Comparison of ENCODE assay signal across 24 cellular contexts in the genomic region with DNA sequence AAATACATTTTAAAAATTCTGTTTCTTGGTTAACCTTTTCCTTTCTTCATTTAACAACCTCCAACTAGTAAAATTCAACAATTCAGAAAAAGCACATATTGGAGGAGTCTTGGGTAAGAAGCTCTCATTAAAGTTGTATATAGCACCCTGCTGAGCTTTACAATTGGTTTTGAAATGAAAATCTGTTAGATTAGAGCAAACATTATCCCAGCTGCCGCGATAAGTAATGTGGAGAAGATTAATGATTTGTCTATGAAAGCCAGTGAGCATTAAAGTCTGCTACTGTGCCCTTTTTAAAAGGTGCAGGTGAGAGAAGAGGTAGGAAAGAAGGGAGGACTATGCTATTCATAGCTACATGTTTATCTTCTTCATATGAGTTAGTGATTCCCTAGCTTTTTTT.
DNase-seq lines count a peak whose midpoint lies in the region; ATAC-seq, FAIRE-seq and TF ChIP-seq lines count a peak whose summit lies in the region.
"Had no signal": no experiment of that assay in that cellular context is flagged by ENCODE, and none has a peak within 500 bp of the region (broad histone marks: within the 10 kb centered on the region; RNA-seq: fewer than 3 reads in every experiment).

No MANE protein-coding gene starts in this region.

- H3K4me1 ChIP-seq in HEK293 (ENCODE audit: control insufficient read depth, insufficient read depth, low read length) (peaks cover 19% of the 10 kb centered on the region), mammary epithelial cell (ENCODE audit: insufficient read depth, low read length) (no peaks in the 10 kb centered on the region), mucosa of descending colon (ENCODE audit: low read depth) (peaks cover 15% of the 10 kb centered on the region)
- H3K4me1 ChIP-seq: uterus had no signal

- H3K9ac ChIP-seq in mammary epithelial cell (ENCODE audit: insufficient read depth, low read length) = no peak overlapping the region

- no peak overlapping the region for H3K4me2 ChIP-seq in mammary epithelial cell (ENCODE audit: insufficient read depth, low read depth, low read length)

- no peak for TF ChIP-seq CTCF in HEK293 (tag by site-specific recombination; IDR thresholded peaks at IDR 0.05)
- no peak for TF ChIP-seq CTCF in mammary epithelial cell (conservative IDR thresholded peaks at IDR 0.05 in 1 of 2, IDR thresholded peaks at IDR 0.05 in 1 of 2; ENCODE audit: extremely low read depth in 1 of 2, insufficient read depth in 1 of 2, low read depth in 1 of 2, low read length in 2 of 2)
- no peak for TF ChIP-seq CTCF in mucosa of descending colon (IDR thresholded peaks at IDR 0.05)

- POLR2A ChIA-PET in HEK293 (lab: Yijun Ruan, JAX) = no interaction called here

- H2AFZ ChIP-seq in mammary epithelial cell (ENCODE audit: low read depth, low read length) = no peak overlapping the region

- CTCF ChIA-PET in HEK293 (lab: Yijun Ruan, JAX) (interaction anchor here (1.0 to 2.1 kb wide), 3 partner anchors 13 to 473 kb away, joined by 4 to 9 read pairs (median 5); no protein-coding TSS in a partner anchor), mammary epithelial cell (lab: Charles Lee; ENCODE audit: low non-redundant PET) (no interaction called here)

- H3K79me2 ChIP-seq in mammary epithelial cell (ENCODE audit: insufficient read depth, low read length) = peaks cover 78% of the 10 kb centered on the region

- no peak for ATAC-seq in mucosa of descending colon
- ATAC-seq: activated T-cell treated with anti-CD3 and anti-CD28 coated beads, Interleukin-2, amount 50 U/mL, for 4 hours; HepG2; left ventricle myocardium superior; natural killer cell treated with Interleukin-12 subunit alpha and Interleukin-12 subunit beta and Interleukin-15 and Interleukin-18, amount 100 ng/mL, for 72 hours; stimulated activated naive CD8-positive, alpha-beta T cell treated with anti-CD3 and anti-CD28 coated beads, Interleukin-15, amount 100 ng/mL, for 72 hours had no signal

- H4K20me1 ChIP-seq in mammary epithelial cell (ENCODE audit: insufficient read depth, low read length) = no peaks in the 10 kb centered on the region

- FAIRE-seq in islet of Langerhans (lab: Jason Lieb, UNC) = peak; percentile 13
- FAIRE-seq: D721Med, H1, HepG2 had no signal

- H3K9me3 ChIP-seq in HEK293 (ENCODE audit: control insufficient read depth, insufficient read depth, low read depth, low read length) (no peaks in the 10 kb centered on the region; the same call in 1 of the 2 replicates), mammary epithelial cell (replicated peaks; ENCODE audit: insufficient read depth, low read length) (no peaks in the 10 kb centered on the region), mucosa of descending colon (peaks cover 7% of the 10 kb centered on the region)
- H3K9me3 ChIP-seq: adrenal gland, body of pancreas, Peyer's patch, uterus had no signal

- intact Hi-C loops in mammary epithelial cell (cut with micrococcal nuclease) (no loop called here), mucosa of descending colon (cut with DNase I, micrococcal nuclease) (no loop called here)

- dilution Hi-C loops in mammary epithelial cell (cut with HindIII; ENCODE audit: low sequenced_read_pairs) = no loop called here

- H3K27ac ChIP-seq in HEK293 (ENCODE audit: extremely low read depth, low read depth, low read length) (no peak overlapping the region), mammary epithelial cell (ENCODE audit: insufficient read depth, low read depth, low read length) (no peak overlapping the region)
- H3K27ac ChIP-seq: adrenal gland, body of pancreas, Peyer's patch, uterus, WERI-Rb-1 had no signal

- no TSS peak for BruUV-seq in mammary epithelial cell (replicated peaks; lab: Mats Ljungman, UMichigan)

- H3K27me3 ChIP-seq in mammary epithelial cell (ENCODE audit: insufficient read depth, low read length) = no peaks in the 10 kb centered on the region
- H3K27me3 ChIP-seq: adrenal gland, body of pancreas, Peyer's patch, uterus had no signal

- H3K4me3 ChIP-seq in HEK293 (ENCODE audit: low read depth, low read length) (no peak overlapping the region), mammary epithelial cell (replicated peaks in 1 of 3; ENCODE audit: insufficient read depth in 1 of 3, low read depth in 2 of 3, low read length in 3 of 3) (no peak overlapping the region), mucosa of descending colon (no peak overlapping the region)
- H3K4me3 ChIP-seq: adrenal gland, body of pancreas, Peyer's patch, uterus had no signal

- no peaks in the 10 kb centered on the region for H3K36me3 ChIP-seq in HEK293 (ENCODE audit: control insufficient read depth in 2 of 2, insufficient read depth in 1 of 2, low read length in 2 of 2)
- no peaks in the 10 kb centered on the region for H3K36me3 ChIP-seq in mammary epithelial cell (ENCODE audit: insufficient read depth, low read length)
- H3K36me3 ChIP-seq in mucosa of descending colon (ENCODE audit: low read depth) = no peaks in the 10 kb centered on the region
- H3K36me3 ChIP-seq: adrenal gland, Peyer's patch, uterus, WERI-Rb-1 had no signal

- peak; percentile 100 for DNase-seq in NCI-H146 treated with DMSO at 0.1 percent for 48 hours (lab: John Stamatoyannopoulos, UW; ENCODE audit: unreplicated experiment)
- DNase-seq in NCI-H748 (lab: John Stamatoyannopoulos, UW; ENCODE audit: unreplicated experiment) = peak; percentile 93
- no peak for DNase-seq in mammary epithelial cell
- DNase-seq in cortex of kidney (lab: John Stamatoyannopoulos, UW) = no peak
- DNase-seq in mucosa of descending colon = no peak
- DNase-seq: activated CD4-positive, alpha-beta T cell treated with anti-CD3 and anti-CD28 coated beads, Interleukin-2, amount 10 ng/mL, durations not matched to agents 24 days and 14 days; activated T-cell treated with anti-CD3 and anti-CD28 coated beads, Interleukin-2, amount 50 U/mL, for 4 hours; adrenal gland; body of pancreas; islet precursor cell; Karpas-422; left ventricle myocardium superior; Peyer's patch; stimulated activated naive CD8-positive, alpha-beta T cell treated with anti-CD3 and anti-CD28 coated beads, Interleukin-15, amount 100 ng/mL, for 72 hours; SW 1271; T-helper 9 cell; uterus; WERI-Rb-1 had no signal

- WGBS in mammary epithelial cell (ENCODE audit: low coverage, missing lambda C conversion rate) = 97% methylated on average over 2 of the region's 2 CpGs

- in situ Hi-C loops in mammary epithelial cell (cut with MboI; ENCODE audit: low sequenced_read_pairs in 2 of 2) = no loop called here

TF ChIP-seq in HEK293, 187 proteins besides CTCF, POLR2A, EP300 and RAD21:
- no peak for TF ChIP-seq ZNF335 (tag by site-specific recombination; conservative IDR thresholded peaks at IDR 0.05)
- TF ChIP-seq ZNF521 (tag by site-specific recombination; IDR thresholded peaks at IDR 0.05) = no peak
- no peak for TF ChIP-seq ZNF404 (tag by site-specific recombination; IDR thresholded peaks at IDR 0.05)
- TF ChIP-seq ZNF843 (tag by site-specific recombination; IDR thresholded peaks at IDR 0.05) = 0 out of 2 replicates have a peak, but pooled peaks have one; percentile 23
- TF ChIP-seq ZNF311 (tag by site-specific recombination; IDR thresholded peaks at IDR 0.05; ENCODE audit: borderline replicate concordance) = no peak
- peak; percentile 42; the same call in 1 of the 2 replicates for TF ChIP-seq OSR2 (tag by site-specific recombination; IDR thresholded peaks at IDR 0.05)
- TF ChIP-seq, protein P1, sequence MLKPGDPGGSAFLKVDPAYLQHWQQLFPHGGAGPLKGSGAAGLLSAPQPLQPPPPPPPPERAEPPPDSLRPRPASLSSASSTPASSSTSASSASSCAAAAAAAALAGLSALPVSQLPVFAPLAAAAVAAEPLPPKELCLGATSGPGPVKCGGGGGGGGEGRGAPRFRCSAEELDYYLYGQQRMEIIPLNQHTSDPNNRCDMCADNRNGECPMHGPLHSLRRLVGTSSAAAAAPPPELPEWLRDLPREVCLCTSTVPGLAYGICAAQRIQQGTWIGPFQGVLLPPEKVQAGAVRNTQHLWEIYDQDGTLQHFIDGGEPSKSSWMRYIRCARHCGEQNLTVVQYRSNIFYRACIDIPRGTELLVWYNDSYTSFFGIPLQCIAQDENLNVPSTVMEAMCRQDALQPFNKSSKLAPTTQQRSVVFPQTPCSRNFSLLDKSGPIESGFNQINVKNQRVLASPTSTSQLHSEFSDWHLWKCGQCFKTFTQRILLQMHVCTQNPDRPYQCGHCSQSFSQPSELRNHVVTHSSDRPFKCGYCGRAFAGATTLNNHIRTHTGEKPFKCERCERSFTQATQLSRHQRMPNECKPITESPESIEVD (tag by site-specific recombination; IDR thresholded peaks at IDR 0.05) = peak; percentile 79
- TF ChIP-seq IKZF3 (tag by site-specific recombination; IDR thresholded peaks at IDR 0.05) = 0 out of 2 replicates have a peak, but pooled peaks have one; percentile 16
- TF ChIP-seq ZNF274 (IDR thresholded peaks at IDR 0.05; ENCODE audit: low read length) = no peak
- TF ChIP-seq ZNF274 (tag by site-specific recombination; IDR thresholded peaks at IDR 0.05; ENCODE audit: borderline replicate concordance) = no peak
- TF ChIP-seq FEZF1 (tag by site-specific recombination; IDR thresholded peaks at IDR 0.05) = peak; percentile 38; the same call in 1 of the 2 replicates

Comparison
In these comparisons a context has a peak if more than half of its experiments do, and no peak if none do; other contexts are left out.
1. DNase-seq: peak in NCI-H146 treated with DMSO at 0.1 percent for 48 hours (single experiment) and NCI-H748 (single experiment); none in mammary epithelial cell (single experiment), cortex of kidney (single experiment) and mucosa of descending colon (0 of 3).